1 cellular context compared by ENCODE assay signal in genomic region chr20:44646641-44647274, GRCh38.
A peak's percentile ranks its signal among the peaks of the same experiment; 100 is the strongest.
TF ChIP-seq lines count a peak whose summit lies in the region.

No MANE protein-coding gene starts in this region.

TF ChIP-seq in GM12878, 131 proteins besides CTCF, POLR2A, EP300 and RAD21 (continued from another document and continues in another):
- TF ChIP-seq ZBTB40 (IDR thresholded peaks at IDR 0.05; ENCODE audit: borderline replicate concordance) = no peak
- TF ChIP-seq ZNF592 (IDR thresholded peaks at IDR 0.05) = no peak
- TF ChIP-seq BCLAF1 (IDR thresholded peaks at IDR 0.05) = no peak
- TF ChIP-seq CUX1 (IDR thresholded peaks at IDR 0.05; ENCODE audit: insufficient replicate concordance, low read depth, low read length) = no peak
- peak; percentile 76 for TF ChIP-seq CREM (IDR thresholded peaks at IDR 0.05; ENCODE audit: low read depth)
- no peak for TF ChIP-seq ZNF207 (IDR thresholded peaks at IDR 0.05; ENCODE audit: borderline replicate concordance)
- TF ChIP-seq ETV6 (conservative IDR thresholded peaks at IDR 0.05 in 1 of 2, IDR thresholded peaks at IDR 0.05 in 1 of 2; ENCODE audit: borderline replicate concordance in 1 of 2, low read depth in 1 of 2) = 0 out of 4 replicates have a peak, but pooled peaks of 1 of the 2 experiments have one; percentile 4
- TF ChIP-seq SRF (IDR thresholded peaks at IDR 0.05; ENCODE audit: low read depth in 2 of 2, low read length in 2 of 2) = no peak
- 0 out of 2 replicates have a peak, but pooled peaks have one; percentile 43 for TF ChIP-seq TARDBP (IDR thresholded peaks at IDR 0.05; ENCODE audit: borderline replicate concordance)
- no peak for TF ChIP-seq HDAC6 (IDR thresholded peaks at IDR 0.05; ENCODE audit: unreplicated experiment)
- TF ChIP-seq SMAD5 (IDR thresholded peaks at IDR 0.05; ENCODE audit: low read depth) = no peak
- no peak for TF ChIP-seq STAT3 (IDR thresholded peaks at IDR 0.05; ENCODE audit: low read depth, low read length)
- TF ChIP-seq NR2C2 (IDR thresholded peaks at IDR 0.05; ENCODE audit: borderline replicate concordance, control insufficient read depth, insufficient read length, low read depth) = no peak
- peak; percentile 52 for TF ChIP-seq PKNOX1 (IDR thresholded peaks at IDR 0.05)
- no peak for TF ChIP-seq RUNX3 (IDR thresholded peaks at IDR 0.05; ENCODE audit: low read length)
- no peak for TF ChIP-seq CEBPB (IDR thresholded peaks at IDR 0.05; ENCODE audit: borderline replicate concordance in 1 of 2, low read depth in 2 of 2, low read length in 2 of 2)
- no peak for TF ChIP-seq BCL3 (IDR thresholded peaks at IDR 0.05; ENCODE audit: borderline replicate concordance, insufficient read depth, low read depth, low read length, poor library complexity, severe bottlenecking)
- no peak for TF ChIP-seq CREB1 (IDR thresholded peaks at IDR 0.05; ENCODE audit: low read depth)
- no peak for TF ChIP-seq YY1 (IDR thresholded peaks at IDR 0.05; ENCODE audit: low read depth, low read length)
- TF ChIP-seq ZNF622 (IDR thresholded peaks at IDR 0.05) = no peak
- TF ChIP-seq SP1 (IDR thresholded peaks at IDR 0.05; ENCODE audit: low read depth, low read length) = no peak
- TF ChIP-seq EGR1 (IDR thresholded peaks at IDR 0.05; ENCODE audit: borderline replicate concordance in 1 of 2, low read depth in 2 of 2, low read length in 2 of 2) = no peak
- TF ChIP-seq TAF1 (IDR thresholded peaks at IDR 0.05; ENCODE audit: borderline replicate concordance, low read depth, low read length) = peak; percentile 38; the same call in 1 of the 2 replicates
- no peak for TF ChIP-seq HSF1 (IDR thresholded peaks at IDR 0.05; ENCODE audit: low read depth, low read length)
- TF ChIP-seq HDGF (IDR thresholded peaks at IDR 0.05) = peak; percentile 56; the same call in 1 of the 2 replicates
- TF ChIP-seq ZZZ3 (IDR thresholded peaks at IDR 0.05; ENCODE audit: control insufficient read depth, insufficient read length, low read depth) = no peak
- TF ChIP-seq MYC (IDR thresholded peaks at IDR 0.05; ENCODE audit: insufficient read depth, insufficient read length, insufficient replicate concordance, low read length, severe bottlenecking) = no peak
- TF ChIP-seq IRF3 (IDR thresholded peaks at IDR 0.05) = no peak
- no peak for TF ChIP-seq WRNIP1 (IDR thresholded peaks at IDR 0.05; ENCODE audit: borderline replicate concordance, low read depth, low read length)
- no peak; the same call in 1 of the 2 replicates for TF ChIP-seq POLR2AphosphoS5 (IDR thresholded peaks at IDR 0.05; ENCODE audit: low read length)
- TF ChIP-seq YBX1 (IDR thresholded peaks at IDR 0.05) = no peak
- no peak for TF ChIP-seq USF2 (IDR thresholded peaks at IDR 0.05; ENCODE audit: borderline replicate concordance, low read depth, low read length)
- TF ChIP-seq CHD1 (IDR thresholded peaks at IDR 0.05; ENCODE audit: low read depth, low read length) = no peak
- peak; percentile 67; the same call in 1 of the 2 replicates for TF ChIP-seq ZBED1 (IDR thresholded peaks at IDR 0.05; ENCODE audit: borderline replicate concordance)
